In genomic region chr6:43246301-43247114, GRCh38 we compare ENCODE assay signal across 8 cellular contexts. TPM values are rescaled to one million over a fixed set of nuclear protein-coding genes. Genes with fewer than 3 reads are reported as not detected.
DNase-seq lines count a peak whose midpoint lies in the region; ATAC-seq, FAIRE-seq and TF ChIP-seq lines count a peak whose summit lies in the region.

No MANE protein-coding gene starts in this region.

- peak; percentile 37 for FAIRE-seq in urothelium cell line (lab: Jason Lieb, UNC)

- in situ Hi-C loops in SK-MEL-5 (cut with HindIII; ENCODE audit: low pct_unique_long_range_greater_than_20kb, low sequenced_read_pairs), result no loop called here

- no peaks in the 10 kb centered on the region for H3K9me3 ChIP-seq in CD4-positive, CD25-positive, alpha-beta regulatory T cell (ENCODE audit: control insufficient read depth in 2 of 2, low read length in 2 of 2)

- H3K4me1 ChIP-seq in CD4-positive, CD25-positive, alpha-beta regulatory T cell (ENCODE audit: control insufficient read depth, insufficient read depth, low read length, poor library complexity, severe bottlenecking), result peaks cover 16% of the 10 kb centered on the region

- peak overlapping the region in 2 of 4 donors; percentile 91 to 94 for H3K4me3 Mint-ChIP-seq in CD4-positive, CD25-positive, alpha-beta regulatory T cell
- no peak overlapping the region for H3K4me3 Mint-ChIP-seq in endothelial cell (ENCODE audit: unreplicated experiment)

- H3K36me3 ChIP-seq in CD4-positive, CD25-positive, alpha-beta regulatory T cell (ENCODE audit: control insufficient read depth, insufficient read depth, low read length), result no peaks in the 10 kb centered on the region

- H3K4me3 ChIP-seq in CD4-positive, CD25-positive, alpha-beta regulatory T cell (ENCODE audit: low read depth, low read length), result peak overlapping the region; percentile 74

- peak in 1 of 2 donors; percentile 10 for ATAC-seq in CD4-positive, CD25-positive, alpha-beta regulatory T cell (ENCODE audit: low read depth in 2 of 2)
- peak; percentile 27 for ATAC-seq in GM19023 (IDR thresholded peaks at IDR 0.05; ENCODE audit: unreplicated experiment)
- ATAC-seq in HG03280 (IDR thresholded peaks at IDR 0.05; ENCODE audit: unreplicated experiment), result peak; percentile 47

- H3K4me1 Mint-ChIP-seq in CD4-positive, CD25-positive, alpha-beta regulatory T cell, result peaks cover 4 to 28% (median 14%) of the 10 kb centered on the region in 4 donors
- peaks cover 15% of the 10 kb centered on the region for H3K4me1 Mint-ChIP-seq in endothelial cell (ENCODE audit: unreplicated experiment)

- peaks cover 0 to 1% (median 0%) of the 10 kb centered on the region in 7 donors for H3K9me3 Mint-ChIP-seq in CD4-positive, CD25-positive, alpha-beta regulatory T cell
- no peaks in the 10 kb centered on the region for H3K9me3 Mint-ChIP-seq in endothelial cell (ENCODE audit: unreplicated experiment)

- peaks cover 18% of the 10 kb centered on the region for H3K27me3 ChIP-seq in CD4-positive, CD25-positive, alpha-beta regulatory T cell (ENCODE audit: control insufficient read depth, insufficient read depth, low read length)

- H3K36me3 Mint-ChIP-seq in CD4-positive, CD25-positive, alpha-beta regulatory T cell, result no peaks in the 10 kb centered on the region
- H3K36me3 Mint-ChIP-seq in endothelial cell (ENCODE audit: low read depth, unreplicated experiment), result no peaks in the 10 kb centered on the region

- no peak overlapping the region for H3K27ac Mint-ChIP-seq in CD4-positive, CD25-positive, alpha-beta regulatory T cell
- peak overlapping the region; percentile 64 for H3K27ac Mint-ChIP-seq in endothelial cell (ENCODE audit: unreplicated experiment)

- peak overlapping the region; percentile 71 for H3K27ac ChIP-seq in CD4-positive, CD25-positive, alpha-beta regulatory T cell (ENCODE audit: insufficient read depth, low read length, poor library complexity, severe bottlenecking)

- peaks cover 8% of the 10 kb centered on the region for H3K27me3 Mint-ChIP-seq in CD4-positive, CD25-positive, alpha-beta regulatory T cell
- H3K27me3 Mint-ChIP-seq in endothelial cell (ENCODE audit: unreplicated experiment), result peaks cover 11% of the 10 kb centered on the region

- peak in 1 of 3 donors; percentile 49 for DNase-seq in CD4-positive, CD25-positive, alpha-beta regulatory T cell
- DNase-seq in SK-MEL-5 (ENCODE audit: low read depth, low spot score), result peak; percentile 17
- peak; percentile 74 for DNase-seq in endothelial cell (ENCODE audit: low spot score)
- peak; percentile 61 for DNase-seq in mucosa of gallbladder (ENCODE audit: low spot score)
- DNase-seq in urothelium cell line (ENCODE audit: low spot score), result peak; percentile 57
- no peak for DNase-seq in stimulated activated CD4-positive, alpha-beta T cell treated with anti-CD3 and anti-CD28 coated beads, Interleukin-12 subunit alpha, Interleukin-12 subunit beta, amount 100 ng/mL, for 4 hours

- no peak for TF ChIP-seq CTCF in endothelial cell (IDR thresholded peaks at IDR 0.05; ENCODE audit: unreplicated experiment)

RNA-seq across cellular contexts. Expression of gene TTBK1, which starts 3.2 kb away (rescaled TPM):
- total RNA-seq in CD4-positive, CD25-positive, alpha-beta regulatory T cell, result 0.22 TPM
- not detected for polyA plus RNA-seq in CD4-positive, CD25-positive, alpha-beta regulatory T cell
- not detected in 2 replicates for total RNA-seq in SK-MEL-5 (2014; rRNA removed; shearing (Covaris generic))
- polyA plus RNA-seq in SK-MEL-5 (2015; cell fraction: cytosol; rRNA removed), result not detected in 2 replicates
- not detected in 2 replicates for polyA plus RNA-seq in SK-MEL-5 (2015; cell fraction: nucleus; rRNA removed)
- total RNA-seq in endothelial cell (ENCODE audit: unreplicated experiment) (1.0 TPM), mucosa of gallbladder (1.6 TPM)

RNA-seq across cellular contexts. Expression of gene DNPH1, which starts 17.2 kb away (rescaled TPM):
- total RNA-seq in CD4-positive, CD25-positive, alpha-beta regulatory T cell, result 36.6 TPM
- 100 to 1,000 TPM; 190 to 234 (median 206) TPM for polyA plus RNA-seq in CD4-positive, CD25-positive, alpha-beta regulatory T cell
- 108 and 109 TPM in 2 replicates for total RNA-seq in SK-MEL-5 (2014; rRNA removed; shearing (Covaris generic))
- 95.3 and 195 TPM in 2 replicates for polyA plus RNA-seq in SK-MEL-5 (2015; cell fraction: cytosol; rRNA removed)
- 17.7 and 47.5 TPM in 2 replicates for polyA plus RNA-seq in SK-MEL-5 (2015; cell fraction: nucleus; rRNA removed)
- 4.5 TPM for total RNA-seq in endothelial cell (ENCODE audit: unreplicated experiment)
- 58.2 TPM for total RNA-seq in mucosa of gallbladder

RNA-seq across cellular contexts. Expression of gene SLC22A7, which starts 51.6 kb away (rescaled TPM):
- not detected for total RNA-seq in CD4-positive, CD25-positive, alpha-beta regulatory T cell
- polyA plus RNA-seq in CD4-positive, CD25-positive, alpha-beta regulatory T cell, result not detected
- total RNA-seq in SK-MEL-5 (2014; rRNA removed; shearing (Covaris generic)), result not detected in 2 replicates
- not detected in 2 replicates for polyA plus RNA-seq in SK-MEL-5 (2015; cell fraction: cytosol; rRNA removed)
- polyA plus RNA-seq in SK-MEL-5 (2015; cell fraction: nucleus; rRNA removed), result not detected in 2 replicates
- total RNA-seq in endothelial cell (ENCODE audit: unreplicated experiment) (not detected), mucosa of gallbladder (0.37 TPM)
